In the genomic region with DNA sequence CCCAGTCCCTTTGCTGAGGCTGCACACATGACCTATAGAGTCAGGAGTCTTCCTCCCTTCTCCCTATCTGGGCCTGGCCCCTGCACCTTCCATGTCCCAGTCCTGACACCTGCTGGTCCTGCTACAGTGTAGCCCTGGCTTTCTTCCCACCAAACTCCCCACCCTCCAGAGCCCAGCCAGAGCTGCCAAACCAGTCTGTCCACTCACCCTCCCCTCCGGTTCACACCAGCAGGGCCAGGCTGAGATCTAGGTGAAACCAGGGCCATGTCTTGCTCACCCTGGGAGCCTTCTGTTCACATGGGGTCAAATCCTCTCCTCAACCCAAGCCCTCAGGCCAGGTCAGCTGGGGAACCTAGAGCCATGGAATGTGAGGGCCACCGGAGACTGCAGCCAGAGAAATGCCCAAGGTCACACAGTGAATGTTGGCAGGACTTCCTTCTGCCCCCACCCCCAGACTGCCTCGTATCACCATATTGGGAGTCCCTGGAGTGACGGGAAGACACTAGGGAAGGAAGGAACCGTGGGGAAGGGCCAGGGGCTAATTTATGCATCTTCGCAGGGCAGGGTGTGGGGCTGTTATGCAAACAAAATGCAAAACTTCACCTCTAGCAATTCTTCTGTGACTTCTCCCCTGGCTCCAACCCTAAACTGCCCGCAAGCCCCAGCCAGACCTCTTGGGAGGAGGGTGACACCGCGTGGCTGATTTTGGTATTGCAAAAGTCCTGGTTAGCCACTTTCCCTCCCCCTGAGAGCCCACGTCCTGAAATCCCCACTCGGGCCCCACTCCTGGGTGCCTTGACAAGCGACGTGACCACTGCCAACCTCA, we compare ENCODE assay signal across 8 cellular contexts. TPM values are rescaled to one million over a fixed set of nuclear protein-coding genes. Genes with fewer than 3 reads are reported as not detected.
A peak's percentile ranks its signal among the peaks of the same experiment; 100 is the strongest.
DNase-seq lines count a peak whose midpoint lies in the region; ATAC-seq, FAIRE-seq and TF ChIP-seq lines count a peak whose summit lies in the region.

No MANE protein-coding gene starts in this region.

- no peaks in the 10 kb centered on the region for H3K27me3 Mint-ChIP-seq in glutamatergic neuron (ENCODE audit: unreplicated experiment)

- DNase-seq in GM10248 (ENCODE audit: extremely low spot score): peak; percentile 83
- DNase-seq in HTR-8/SVneo (ENCODE audit: insufficient read length, low spot score): peak; percentile 75
- peak; percentile 22 for DNase-seq in RKO (ENCODE audit: low spot score)
- peak; percentile 8 to 48 (median 32) for DNase-seq in activated naive CD4-positive, alpha-beta T cell (lab: John Stamatoyannopoulos, UW)
- DNase-seq in glutamatergic neuron: peak; percentile 89
- DNase-seq in occipital lobe (lab: John Stamatoyannopoulos, UW): peak; percentile 52

- H3K9me3 ChIP-seq in thymus (ENCODE audit: control insufficient read depth): no peaks in the 10 kb centered on the region

- H3K4me3 Mint-ChIP-seq in glutamatergic neuron (ENCODE audit: unreplicated experiment): no peak overlapping the region

- POLR2A ChIA-PET in GM10248 (lab: Yijun Ruan, JAX): no interaction called here

- no peaks in the 10 kb centered on the region for H3K36me3 ChIP-seq in thymus (ENCODE audit: control insufficient read depth, insufficient read depth)

- TF ChIP-seq CTCF in GM10248 (IDR thresholded peaks at IDR 0.05; ENCODE audit: control extremely low read depth, extremely low read depth, low read depth, missing control alignments) (peak; percentile 84), glutamatergic neuron (IDR thresholded peaks at IDR 0.05; ENCODE audit: partially characterized antibody, unreplicated experiment) (peak; percentile 93)

- peaks cover 5% of the 10 kb centered on the region for H3K9me3 Mint-ChIP-seq in glutamatergic neuron (ENCODE audit: unreplicated experiment)

- peak; percentile 59 for FAIRE-seq in HTR-8/SVneo (lab: Jason Lieb, UNC)

- H3K36me3 Mint-ChIP-seq in glutamatergic neuron (ENCODE audit: unreplicated experiment): no peaks in the 10 kb centered on the region

- H3K4me1 ChIP-seq in thymus (ENCODE audit: control insufficient read depth, insufficient read depth, low read length): no peaks in the 10 kb centered on the region

- peak overlapping the region; percentile 58 for H3K27ac ChIP-seq in thymus (ENCODE audit: low read depth)

- H3K4me3 ChIP-seq in thymus (ENCODE audit: low read length): no peak overlapping the region

- CTCF ChIA-PET in GM10248 (lab: Yijun Ruan, JAX): interaction anchor here (0.7 to 7.5 kb wide), 11 partner anchors 11 to 199 kb away, joined by 3 to 132 read pairs (median 4); a partner anchor contains a TSS

- WGBS in thymus: 40% methylated on average over 13 of the region's 13 CpGs

- no peak overlapping the region for H3K27ac Mint-ChIP-seq in glutamatergic neuron (ENCODE audit: unreplicated experiment)

- H3K4me1 Mint-ChIP-seq in glutamatergic neuron (ENCODE audit: low read depth, unreplicated experiment): no peaks in the 10 kb centered on the region

- H3K27me3 ChIP-seq in thymus (ENCODE audit: control insufficient read depth, insufficient read depth): no peaks in the 10 kb centered on the region

- ATAC-seq in GM19397 (IDR thresholded peaks at IDR 0.05; ENCODE audit: unreplicated experiment): no peak

RNA-seq across cellular contexts. Expression of a gene that starts 14.6 kb away (rescaled TPM):
- total RNA-seq in glutamatergic neuron (ENCODE audit: unreplicated experiment) (3.2 TPM), occipital lobe (3.1 TPM)
- 21.3 TPM for polyA plus RNA-seq in thymus

Comparison
In these comparisons a context has a peak if more than half of its experiments do, and no peak if none do; other contexts are left out.
1. DNase-seq: peak in every context shown above with its lines; median percentile 89 in glutamatergic neuron; 83 in GM10248; 75 in HTR-8/SVneo; 52 in occipital lobe; 32 in activated naive CD4-positive, alpha-beta T cell; 22 in RKO.